8 cellular contexts compared by ENCODE assay signal in the genomic region with DNA sequence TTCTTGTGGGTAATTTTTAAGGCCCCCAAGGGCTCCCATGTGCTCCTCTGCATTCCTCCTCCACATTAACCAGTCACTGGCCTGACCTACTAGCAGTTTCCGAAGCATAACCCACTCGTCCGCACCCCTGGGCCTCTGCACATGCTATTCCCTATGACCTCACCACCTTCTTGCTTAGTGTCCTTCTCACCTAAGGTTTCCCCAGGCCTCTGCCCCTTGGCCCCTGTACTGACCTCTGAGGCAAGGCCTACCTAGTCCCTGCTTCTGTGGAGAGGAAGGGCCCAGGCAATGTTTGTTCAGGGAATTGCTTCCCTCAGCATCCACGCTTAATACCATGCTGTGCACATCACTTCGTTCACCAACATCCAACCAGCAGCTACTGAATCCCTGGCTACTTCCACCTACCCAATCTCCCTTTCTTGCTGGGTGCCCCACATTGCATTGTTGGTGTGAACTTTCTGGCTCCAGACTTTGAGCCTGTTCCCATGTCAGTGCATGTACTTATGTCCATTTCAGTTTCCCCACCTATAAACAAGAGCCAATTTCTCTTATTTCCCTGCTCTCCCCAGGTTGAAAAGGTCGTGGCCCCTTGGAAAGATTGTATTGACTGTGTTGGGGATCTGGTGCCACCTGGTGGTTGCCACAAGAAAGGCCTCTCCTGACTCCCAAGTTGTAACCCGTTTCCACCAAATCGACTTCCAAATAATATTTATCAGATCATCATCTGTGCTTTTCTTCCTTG. TPM values are rescaled to one million over a fixed set of nuclear protein-coding genes. Genes with fewer than 3 reads are reported as not detected.
A peak's percentile ranks its signal among the peaks of the same experiment; 100 is the strongest.
DNase-seq lines count a peak whose midpoint lies in the region; ATAC-seq and TF ChIP-seq lines count a peak whose summit lies in the region.

No MANE protein-coding gene starts in this region.

- WGBS in esophagus muscularis mucosa, result 65% methylated on average over 8 of the region's 8 CpGs

- ATAC-seq in HG03045 (IDR thresholded peaks at IDR 0.05; ENCODE audit: unreplicated experiment), result no peak
- no peak for ATAC-seq in HG03378 (IDR thresholded peaks at IDR 0.05; ENCODE audit: unreplicated experiment)

- H3K9me3 ChIP-seq in esophagus muscularis mucosa (no peaks in the 10 kb centered on the region), neutrophil (no peaks in the 10 kb centered on the region)

- H3K4me3 ChIP-seq in WI38 (ENCODE audit: low read depth, low read length), result no peak overlapping the region
- H3K4me3 ChIP-seq in esophagus muscularis mucosa, result no peak overlapping the region
- H3K4me3 ChIP-seq in neutrophil (ENCODE audit: low read depth in 1 of 2, low read length in 1 of 2), result no peak overlapping the region

- TF ChIP-seq POLR2A in esophagus muscularis mucosa (IDR thresholded peaks at IDR 0.05; ENCODE audit: low read depth), result no peak

- no peaks in the 10 kb centered on the region for H3K36me3 ChIP-seq in esophagus muscularis mucosa
- H3K36me3 ChIP-seq in neutrophil, result no peaks in the 10 kb centered on the region

- H3K4me1 ChIP-seq in esophagus muscularis mucosa (no peaks in the 10 kb centered on the region), neutrophil (ENCODE audit: control insufficient read depth in 1 of 2, insufficient read depth in 1 of 2, low read depth in 1 of 2, low read length in 1 of 2) (peaks cover 31 to 34% of the 10 kb centered on the region in 2 experiments)

- H3K27me3 ChIP-seq in esophagus muscularis mucosa, result peaks cover 0 to 8% (median 0%) of the 10 kb centered on the region in 4 donors
- no peaks in the 10 kb centered on the region for H3K27me3 ChIP-seq in neutrophil

- intact Hi-C loops in esophagus muscularis mucosa (cut with DNase I), result loop anchor here (5.0 kb wide), 1 partner anchor 247 kb away; no protein-coding TSS in a partner anchor

- no peak overlapping the region for H3K27ac ChIP-seq in esophagus muscularis mucosa (replicated peaks in 1 of 4)
- H3K27ac ChIP-seq in neutrophil, result no peak overlapping the region

- TF ChIP-seq EP300 in esophagus muscularis mucosa (IDR thresholded peaks at IDR 0.05), result no peak

- peak; percentile 94 for TF ChIP-seq CTCF in WI38 (IDR thresholded peaks at IDR 0.05; ENCODE audit: low read depth, low read length)
- peak; percentile 63 to 91 (median 81) for TF ChIP-seq CTCF in esophagus muscularis mucosa (IDR thresholded peaks at IDR 0.05)
- TF ChIP-seq CTCF in neutrophil (IDR thresholded peaks at IDR 0.05), result peak; percentile 74

- DNase-seq in activated effector memory CD4-positive, alpha-beta T cell treated with anti-CD3 and anti-CD28 coated beads, Interleukin-2, amount 50 U/mL, for 16 hours, result peak; percentile 76
- no peak for DNase-seq in activated effector memory CD4-positive, alpha-beta T cell treated with Interleukin-2 at 50 U/mL for 16 hours
- DNase-seq in NAMALWA (ENCODE audit: low spot score) (peak; percentile 61), esophagus muscularis mucosa (ENCODE audit: extremely low spot score) (no peak)

RNA-seq across cellular contexts. Expression of gene TMEM177, which starts 19.2 kb away (rescaled TPM):
- 10 to 100 TPM in 1 of 4 donors, 1 to 10 TPM in 3; 3.6 to 11.0 (median 6.1) TPM for total RNA-seq in esophagus muscularis mucosa

Comparison
In these comparisons a context has a peak if more than half of its experiments do, and no peak if none do; other contexts are left out.
1. DNase-seq: peak in activated effector memory CD4-positive, alpha-beta T cell treated with anti-CD3 and anti-CD28 coated beads, Interleukin-2, amount 50 U/mL, for 16 hours (single experiment) and NAMALWA (single experiment); none in activated effector memory CD4-positive, alpha-beta T cell treated with Interleukin-2 at 50 U/mL for 16 hours (single experiment) and esophagus muscularis mucosa (single experiment).
2. Peak in every context shown above with its lines, with median percentiles within 50 percentile points of each other: CTCF ChIP-seq.